Comparison of ENCODE assay signal across 13 cellular contexts in genomic region chr11:128516467-128516778, GRCh38.
A peak's percentile ranks its signal among the peaks of the same experiment; 100 is the strongest.
DNase-seq lines count a peak whose midpoint lies in the region; ATAC-seq and TF ChIP-seq lines count a peak whose summit lies in the region.
"Had no signal": no experiment of that assay in that cellular context is flagged by ENCODE, and none has a peak within 500 bp of the region (broad histone marks: within the 10 kb centered on the region; RNA-seq: fewer than 3 reads in every experiment).

No MANE protein-coding gene starts in this region.

- no peaks in the 10 kb centered on the region for H3K9me3 Mint-ChIP-seq in activated naive CD4-positive, alpha-beta T cell treated with anti-CD3 and anti-CD28 coated beads, Interleukin-2, amount 10 ng/mL, durations not matched to agents 7 days and 5 days
- H3K9me3 Mint-ChIP-seq in activated T-helper 2 cell treated with anti-CD3 and anti-CD28 coated beads, Interferon-gamma antibody, Interleukin-2, Interleukin-4, amounts not matched to agents 10 μg/mL and 5 μg/mL and 100 μg/mL, durations not matched to agents 14 hours and 24 hours and 36 hours, result no peaks in the 10 kb centered on the region
- H3K9me3 Mint-ChIP-seq in memory B cell (no peaks in the 10 kb centered on the region), GM23338 (no peaks in the 10 kb centered on the region)
- H3K9me3 Mint-ChIP-seq: brain, WTC11 had no signal

- no peaks in the 10 kb centered on the region for H3F3A ChIP-seq in GM23338 (replicated peaks; ENCODE audit: low read depth)

- H4K20me1 ChIP-seq in GM23338 (replicated peaks; ENCODE audit: insufficient read depth), result peaks cover 29% of the 10 kb centered on the region

- no peak for DNase-seq in activated naive CD4-positive, alpha-beta T cell treated with anti-CD3 and anti-CD28 coated beads, Interleukin-2, amount 10 ng/mL, durations not matched to agents 7 days and 5 days
- no peak for DNase-seq in activated naive CD4-positive, alpha-beta T cell treated with Interleukin-2 at 50 U/mL for 16 hours
- no peak for DNase-seq in activated T-helper 2 cell treated with anti-CD3 and anti-CD28 coated beads, Interferon-gamma antibody, Interleukin-2, Interleukin-4, amounts not matched to agents 10 μg/mL and 5 μg/mL and 100 μg/mL, durations not matched to agents 14 hours and 24 hours and 36 hours (ENCODE audit: low spot score)
- no peak for DNase-seq in memory B cell (ENCODE audit: low spot score in 2 of 2)
- no peak for DNase-seq in thyroid gland
- no peak for DNase-seq in stimulated activated CD4-positive, alpha-beta T cell treated with anti-CD3 and anti-CD28 coated beads, Interleukin-2, amount 100 ng/mL, for 48 hours
- DNase-seq in GM23338 (ENCODE audit: low spot score), result no peak
- DNase-seq: foreskin melanocyte, MM.1S had no signal

- no peak overlapping the region for H3K4me3 ChIP-seq in thyroid gland (replicated peaks in 1 of 3)
- no peak overlapping the region for H3K4me3 ChIP-seq in GM23338
- H3K4me3 ChIP-seq: BLaER1 had no signal

- H3K27ac Mint-ChIP-seq in activated naive CD4-positive, alpha-beta T cell treated with anti-CD3 and anti-CD28 coated beads, Interleukin-2, amount 10 ng/mL, durations not matched to agents 7 days and 5 days, result peak overlapping the region; percentile 100
- H3K27ac Mint-ChIP-seq in activated T-helper 2 cell treated with anti-CD3 and anti-CD28 coated beads, Interferon-gamma antibody, Interleukin-2, Interleukin-4, amounts not matched to agents 10 μg/mL and 5 μg/mL and 100 μg/mL, durations not matched to agents 14 hours and 24 hours and 36 hours, result peak overlapping the region; percentile 90
- H3K27ac Mint-ChIP-seq in memory B cell (peak overlapping the region; percentile 94), GM23338 (no peak overlapping the region)
- H3K27ac Mint-ChIP-seq: brain, WTC11 had no signal

- H3K27ac ChIP-seq in thyroid gland, result peak overlapping the region in 2 of 3 donors; percentile 89 to 93
- no peak overlapping the region for H3K27ac ChIP-seq in GM23338 (ENCODE audit: low read depth)
- H3K27ac ChIP-seq: BLaER1 had no signal

- H3K4me3 Mint-ChIP-seq in activated naive CD4-positive, alpha-beta T cell treated with anti-CD3 and anti-CD28 coated beads, Interleukin-2, amount 10 ng/mL, durations not matched to agents 7 days and 5 days, result peak overlapping the region; percentile 96
- H3K4me3 Mint-ChIP-seq in activated T-helper 2 cell treated with anti-CD3 and anti-CD28 coated beads, Interferon-gamma antibody, Interleukin-2, Interleukin-4, amounts not matched to agents 10 μg/mL and 5 μg/mL and 100 μg/mL, durations not matched to agents 14 hours and 24 hours and 36 hours (ENCODE audit: low read depth), result peak overlapping the region; percentile 97
- H3K4me3 Mint-ChIP-seq in memory B cell, result peak overlapping the region; percentile 99
- H3K4me3 Mint-ChIP-seq in GM23338, result no peak overlapping the region
- H3K4me3 Mint-ChIP-seq: WTC11 had no signal

- CTCF ChIA-PET in activated naive CD4-positive, alpha-beta T cell treated with anti-CD3 and anti-CD28 coated beads, Interleukin-2, amount 10 ng/mL, durations not matched to agents 7 days and 5 days (lab: Charles Lee), result interaction anchor here (0.9 to 4.1 kb wide), 7 partner anchors 11 to 226 kb away, joined by 3 to 21 read pairs (median 8); no protein-coding TSS in a partner anchor

- peaks cover 11 to 23% of the 10 kb centered on the region in 2 donors for H3K4me1 ChIP-seq in thyroid gland
- peaks cover 64% of the 10 kb centered on the region for H3K4me1 ChIP-seq in GM23338 (ENCODE audit: insufficient read depth)

- no peak for TF ChIP-seq POLR2A in thyroid gland (IDR thresholded peaks at IDR 0.05)

- H3K4me2 ChIP-seq in GM23338, result no peak overlapping the region

- H3K27me3 ChIP-seq in thyroid gland (no peaks in the 10 kb centered on the region), GM23338 (ENCODE audit: insufficient read depth) (peaks cover 10% of the 10 kb centered on the region)
- H3K27me3 ChIP-seq: BLaER1 had no signal

- H3K9me2 ChIP-seq in GM23338 (ENCODE audit: insufficient read depth), result no peaks in the 10 kb centered on the region

- no peaks in the 10 kb centered on the region for H3K36me3 ChIP-seq in thyroid gland
- H3K36me3 ChIP-seq in GM23338 (ENCODE audit: insufficient read depth), result no peaks in the 10 kb centered on the region

- no peak for TF ChIP-seq CTCF in thyroid gland (IDR thresholded peaks at IDR 0.05)
- TF ChIP-seq CTCF in GM23338 (conservative IDR thresholded peaks at IDR 0.05; ENCODE audit: low read depth in 2 of 2), result no peak

- 69 to 70% methylated on average over 3 of the region's 3 CpGs for WGBS in thyroid gland, 2 donors

- peaks cover 86% of the 10 kb centered on the region for H3K79me2 ChIP-seq in GM23338 (replicated peaks; ENCODE audit: insufficient read depth)

- ATAC-seq in memory B cell (ENCODE audit: low read depth) (no peak), HG02798 (IDR thresholded peaks at IDR 0.05; ENCODE audit: poor library complexity, unreplicated experiment) (no peak), GM23338 (no peak)
- ATAC-seq: WTC11 had no signal

- no peaks in the 10 kb centered on the region for H3K9me3 ChIP-seq in thyroid gland
- H3K9me3 ChIP-seq: BLaER1 had no signal

- H3K36me3 Mint-ChIP-seq in activated naive CD4-positive, alpha-beta T cell treated with anti-CD3 and anti-CD28 coated beads, Interleukin-2, amount 10 ng/mL, durations not matched to agents 7 days and 5 days, result peaks cover 98% of the 10 kb centered on the region
- peaks cover 99% of the 10 kb centered on the region for H3K36me3 Mint-ChIP-seq in activated T-helper 2 cell treated with anti-CD3 and anti-CD28 coated beads, Interferon-gamma antibody, Interleukin-2, Interleukin-4, amounts not matched to agents 10 μg/mL and 5 μg/mL and 100 μg/mL, durations not matched to agents 14 hours and 24 hours and 36 hours (ENCODE audit: low read depth)
- peaks cover 38% of the 10 kb centered on the region for H3K36me3 Mint-ChIP-seq in memory B cell
- no peaks in the 10 kb centered on the region for H3K36me3 Mint-ChIP-seq in GM23338 (ENCODE audit: low read depth)
- H3K36me3 Mint-ChIP-seq: brain, WTC11 had no signal

- peaks cover 57% of the 10 kb centered on the region for H3K4me1 Mint-ChIP-seq in activated naive CD4-positive, alpha-beta T cell treated with anti-CD3 and anti-CD28 coated beads, Interleukin-2, amount 10 ng/mL, durations not matched to agents 7 days and 5 days
- H3K4me1 Mint-ChIP-seq in activated T-helper 2 cell treated with anti-CD3 and anti-CD28 coated beads, Interferon-gamma antibody, Interleukin-2, Interleukin-4, amounts not matched to agents 10 μg/mL and 5 μg/mL and 100 μg/mL, durations not matched to agents 14 hours and 24 hours and 36 hours (ENCODE audit: low read depth), result peaks cover 68% of the 10 kb centered on the region
- peaks cover 70% of the 10 kb centered on the region for H3K4me1 Mint-ChIP-seq in memory B cell
- peaks cover 47% of the 10 kb centered on the region for H3K4me1 Mint-ChIP-seq in GM23338

- H3K27me3 Mint-ChIP-seq in activated naive CD4-positive, alpha-beta T cell treated with anti-CD3 and anti-CD28 coated beads, Interleukin-2, amount 10 ng/mL, durations not matched to agents 7 days and 5 days, result no peaks in the 10 kb centered on the region
- H3K27me3 Mint-ChIP-seq in activated T-helper 2 cell treated with anti-CD3 and anti-CD28 coated beads, Interferon-gamma antibody, Interleukin-2, Interleukin-4, amounts not matched to agents 10 μg/mL and 5 μg/mL and 100 μg/mL, durations not matched to agents 14 hours and 24 hours and 36 hours (ENCODE audit: low read depth), result no peaks in the 10 kb centered on the region
- H3K27me3 Mint-ChIP-seq in memory B cell (no peaks in the 10 kb centered on the region), GM23338 (ENCODE audit: insufficient read depth, low read depth, poor library complexity) (peaks cover 11% of the 10 kb centered on the region)

- H2AFZ ChIP-seq in GM23338, result no peak overlapping the region

- intact Hi-C loops in activated T-helper 2 cell treated with anti-CD3 and anti-CD28 coated beads, Interferon-gamma antibody, Interleukin-2, Interleukin-4, amounts not matched to agents 10 μg/mL and 5 μg/mL and 100 μg/mL, durations not matched to agents 14 hours and 24 hours and 36 hours (cut with micrococcal nuclease), result loop anchor here (1.0 kb wide), 1 partner anchor 9 kb away; no protein-coding TSS in a partner anchor
- intact Hi-C loops in thyroid gland (cut with DNase I), result no loop called here

TF ChIP-seq in GM23338, 12 proteins besides CTCF, POLR2A, EP300 and RAD21 (continues in another document):
- TF ChIP-seq ZNF114 (CRISPR knock-in tag; IDR thresholded peaks at IDR 0.05) (no peak), EZH2 (IDR thresholded peaks at IDR 0.05; ENCODE audit: low read depth, unreplicated experiment) (no peak), JUNB (IDR thresholded peaks at IDR 0.05; ENCODE audit: unreplicated experiment) (no peak), ZNF331 (CRISPR knock-in tag; IDR thresholded peaks at IDR 0.05; ENCODE audit: low read depth) (no peak), STAT1 (IDR thresholded peaks at IDR 0.05; ENCODE audit: unreplicated experiment) (no peak), EZH2phosphoT487 (IDR thresholded peaks at IDR 0.05; ENCODE audit: unreplicated experiment) (no peak), ETS1 (IDR thresholded peaks at IDR 0.05) (no peak), NANOG (IDR thresholded peaks at IDR 0.05; ENCODE audit: borderline replicate concordance) (no peak)
